ENCODE assay signal across 31 cellular contexts in the genomic region with DNA sequence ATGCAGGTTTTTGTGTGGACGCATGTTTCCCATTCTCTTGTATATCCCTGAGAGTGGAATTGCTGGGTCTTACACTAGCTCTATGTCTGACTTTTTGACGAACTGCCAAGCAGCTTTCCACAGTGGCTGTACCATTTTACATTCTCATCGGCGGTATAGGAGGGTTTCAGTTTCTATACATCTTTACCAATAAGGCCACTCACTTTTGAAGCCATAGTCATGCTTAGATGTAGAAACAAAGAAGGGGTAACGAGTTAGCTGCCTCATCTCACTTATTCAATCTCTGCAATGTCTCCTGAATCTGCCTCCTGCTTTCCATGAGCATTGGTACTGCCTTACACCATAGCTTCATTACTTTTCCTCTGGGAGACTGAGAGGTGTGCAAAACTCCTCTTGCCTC.
"Had no signal": no experiment of that assay in that cellular context is flagged by ENCODE, and none has a peak within 500 bp of the region (broad histone marks: within the 10 kb centered on the region; RNA-seq: fewer than 3 reads in every experiment).

No MANE protein-coding gene starts in this region.

- H3K4me1 ChIP-seq: adrenal gland, ascending aorta, body of pancreas, breast epithelium had no signal

- H3K27ac ChIP-seq: adrenal gland, ascending aorta, body of pancreas, brain microvascular endothelial cell, breast epithelium, cardiac muscle cell had no signal

- H3K36me3 ChIP-seq: adrenal gland, ascending aorta, brain microvascular endothelial cell, breast epithelium, cardiac muscle cell had no signal

- H3K4me3 ChIP-seq: adrenal gland, ascending aorta, body of pancreas, breast epithelium, cardiac muscle cell had no signal

- DNase-seq: activated effector memory CD4-positive, alpha-beta T cell treated with anti-CD3 and anti-CD28 coated beads, Interleukin-2, amount 50 U/mL, for 16 hours; activated effector memory CD4-positive, alpha-beta T cell treated with Interleukin-2 at 50 U/mL for 16 hours; activated gamma-delta T cell; activated gamma-delta T cell treated with Interleukin-2 at 50 U/mL for 16 hours; activated naive CD4-positive, alpha-beta T cell; activated naive CD4-positive, alpha-beta T cell treated with anti-CD3 and anti-CD28 coated beads for 36 hours; activated naive CD4-positive, alpha-beta T cell treated with anti-CD3 and anti-CD28 coated beads, Interleukin-2, amount 10 ng/mL, durations not matched to agents 7 days and 5 days; activated naive CD4-positive, alpha-beta T cell treated with anti-CD3 and anti-CD28 coated beads, Interleukin-2, amount 50 U/mL, for 16 hours; activated naive CD4-positive, alpha-beta T cell treated with Interleukin-2 at 50 U/mL for 16 hours; activated naive CD8-positive, alpha-beta T cell treated with anti-CD3 and anti-CD28 coated beads for 36 hours; activated naive CD8-positive, alpha-beta T cell treated with anti-CD3 and anti-CD28 coated beads, Interleukin-2, amount 10 ng/mL, durations not matched to agents 7 days and 5 days; activated naive CD8-positive, alpha-beta T cell treated with anti-CD3 and anti-CD28 coated beads, Interleukin-2, amount 50 U/mL, for 24 hours; activated T-cell treated with anti-CD3 and anti-CD28 coated beads, Interleukin-2, amount 50 U/mL, for 24 hours; activated T-cell treated with anti-CD3 and anti-CD28 coated beads, Interleukin-2, amount 50 U/mL, for 4 hours; activated T-cell treated with anti-CD3 and anti-CD28 coated beads, Interleukin-2, amount 50 U/mL, for 48 hours; activated T-cell treated with anti-CD3 and anti-CD28 coated beads, Interleukin-2, amount 50 U/mL, for 72 hours; adrenal gland; amniotic stem cell; amygdala; anterior cingulate cortex; aorta; body of pancreas; brain microvascular endothelial cell; caudate nucleus; central memory CD4-positive, alpha-beta T cell; cerebellar nuclear complex had no signal

- ATAC-seq: activated naive CD4-positive, alpha-beta T cell treated with anti-CD3 and anti-CD28 coated beads, Interleukin-2, amount 50 U/mL, for 72 hours; activated naive CD8-positive, alpha-beta T cell treated with anti-CD3 and anti-CD28 coated beads, Interleukin-2, amount 50 U/mL, for 24 hours; activated T-cell treated with anti-CD3 and anti-CD28 coated beads, Interleukin-2, amount 50 U/mL, for 4 hours; activated T-cell treated with anti-CD3 and anti-CD28 coated beads, Interleukin-2, amount 50 U/mL, for 72 hours; activated T-helper 17 cell treated with anti-CD3 and anti-CD28 coated beads, Interleukin-2, amount 50 U/mL, for 72 hours; body of pancreas had no signal

- H3K27me3 ChIP-seq: adrenal gland, ascending aorta, body of pancreas, brain microvascular endothelial cell, breast epithelium, cardiac muscle cell had no signal

- H3K9me3 ChIP-seq: adrenal gland, ascending aorta, body of pancreas had no signal
